In the genomic region with DNA sequence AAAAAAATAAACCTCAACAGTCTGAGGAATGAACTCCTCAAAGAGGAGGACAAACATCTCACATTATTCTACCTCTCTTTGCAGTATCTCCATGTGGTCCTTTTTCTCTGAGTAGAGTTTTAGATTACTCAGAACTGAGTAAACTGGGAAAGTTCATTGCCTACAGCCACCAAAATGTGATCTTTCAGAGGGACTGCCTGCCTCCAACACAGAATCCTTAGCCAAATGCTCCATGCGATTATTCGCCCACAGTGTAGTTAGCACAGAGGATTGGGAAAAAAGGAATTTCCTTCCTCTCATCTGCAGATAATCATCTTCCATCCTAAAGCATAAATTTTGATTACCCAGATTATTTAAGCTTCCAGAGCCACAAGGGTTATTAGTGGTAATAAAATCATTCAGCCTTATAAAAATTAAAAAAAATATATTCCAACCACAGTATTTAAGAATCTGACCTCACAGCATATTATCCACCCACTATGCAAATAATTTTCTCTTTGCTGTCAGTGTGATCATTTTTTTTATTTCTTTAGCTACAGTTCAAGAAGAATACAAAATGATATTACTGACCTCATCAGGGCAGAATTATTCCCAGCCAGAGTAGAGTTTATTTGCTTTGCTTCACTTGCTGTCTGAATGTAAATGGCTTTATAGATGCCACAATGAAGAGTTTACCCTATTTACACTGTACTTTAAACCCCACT, we compare ENCODE assay signal across 1 cellular context.
TF ChIP-seq lines count a peak whose summit lies in the region.

No MANE protein-coding gene starts in this region.

TF ChIP-seq in IMR-90, 13 proteins besides CTCF, POLR2A, EP300 and RAD21:
- TF ChIP-seq, protein P1, sequence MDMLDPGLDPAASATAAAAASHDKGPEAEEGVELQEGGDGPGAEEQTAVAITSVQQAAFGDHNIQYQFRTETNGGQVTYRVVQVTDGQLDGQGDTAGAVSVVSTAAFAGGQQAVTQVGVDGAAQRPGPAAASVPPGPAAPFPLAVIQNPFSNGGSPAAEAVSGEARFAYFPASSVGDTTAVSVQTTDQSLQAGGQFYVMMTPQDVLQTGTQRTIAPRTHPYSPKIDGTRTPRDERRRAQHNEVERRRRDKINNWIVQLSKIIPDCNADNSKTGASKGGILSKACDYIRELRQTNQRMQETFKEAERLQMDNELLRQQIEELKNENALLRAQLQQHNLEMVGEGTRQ (IDR thresholded peaks at IDR 0.05; ENCODE audit: low read depth, low read length), result no peak
- TF ChIP-seq FOS (IDR thresholded peaks at IDR 0.05; ENCODE audit: low read depth, low read length), result no peak
- no peak for TF ChIP-seq CEBPB (IDR thresholded peaks at IDR 0.05; ENCODE audit: low read depth, low read length)
- no peak for TF ChIP-seq CHD1 (IDR thresholded peaks at IDR 0.05; ENCODE audit: low read depth, low read length)
- no peak for TF ChIP-seq NFE2L2 (IDR thresholded peaks at IDR 0.05; ENCODE audit: low read depth, low read length)
- no peak for TF ChIP-seq SMC3 (IDR thresholded peaks at IDR 0.05; ENCODE audit: low read depth, low read length)
- no peak for TF ChIP-seq MAFK (IDR thresholded peaks at IDR 0.05; ENCODE audit: low read depth, low read length)
- TF ChIP-seq, protein P2, sequence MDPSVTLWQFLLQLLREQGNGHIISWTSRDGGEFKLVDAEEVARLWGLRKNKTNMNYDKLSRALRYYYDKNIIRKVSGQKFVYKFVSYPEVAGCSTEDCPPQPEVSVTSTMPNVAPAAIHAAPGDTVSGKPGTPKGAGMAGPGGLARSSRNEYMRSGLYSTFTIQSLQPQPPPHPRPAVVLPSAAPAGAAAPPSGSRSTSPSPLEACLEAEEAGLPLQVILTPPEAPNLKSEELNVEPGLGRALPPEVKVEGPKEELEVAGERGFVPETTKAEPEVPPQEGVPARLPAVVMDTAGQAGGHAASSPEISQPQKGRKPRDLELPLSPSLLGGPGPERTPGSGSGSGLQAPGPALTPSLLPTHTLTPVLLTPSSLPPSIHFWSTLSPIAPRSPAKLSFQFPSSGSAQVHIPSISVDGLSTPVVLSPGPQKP (IDR thresholded peaks at IDR 0.05; ENCODE audit: borderline replicate concordance, low read depth, low read length), result no peak
- no peak for TF ChIP-seq BHLHE40 (IDR thresholded peaks at IDR 0.05; ENCODE audit: low read depth, low read length)
- no peak for TF ChIP-seq MXI1 (IDR thresholded peaks at IDR 0.05; ENCODE audit: borderline replicate concordance, low read depth, low read length)
- TF ChIP-seq RCOR1 (IDR thresholded peaks at IDR 0.05; ENCODE audit: insufficient replicate concordance, low read length), result no peak
- TF ChIP-seq RFX5 (IDR thresholded peaks at IDR 0.05; ENCODE audit: low read depth, low read length), result no peak
- TF ChIP-seq MAZ (IDR thresholded peaks at IDR 0.05; ENCODE audit: borderline replicate concordance, low read depth, low read length), result no peak
